In the genomic region with DNA sequence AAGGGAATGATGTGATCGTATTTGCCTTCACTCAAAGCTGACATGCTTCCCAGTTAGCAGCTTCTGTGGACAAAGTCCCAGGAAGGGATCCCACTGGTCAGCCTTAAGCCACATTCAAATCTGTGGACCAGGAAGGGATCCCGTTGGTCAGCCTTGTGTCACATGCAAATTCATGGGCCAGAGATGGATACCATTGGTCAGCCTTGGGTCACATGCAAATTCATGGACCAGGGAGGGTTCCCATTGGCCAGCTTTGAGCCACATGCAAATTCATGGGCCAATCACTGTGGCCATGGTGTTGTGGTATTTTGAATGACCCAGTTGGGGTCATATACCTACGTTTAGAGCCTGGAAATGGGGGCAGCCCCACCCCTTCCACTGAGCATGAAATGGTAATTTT, we compare ENCODE assay signal across 30 cellular contexts.
"Had no signal": no experiment of that assay in that cellular context is flagged by ENCODE, and none has a peak within 500 bp of the region (broad histone marks: within the 10 kb centered on the region; RNA-seq: fewer than 3 reads in every experiment).

No MANE protein-coding gene starts in this region.

- H3K4me3 Mint-ChIP-seq: activated CD4-positive, alpha-beta memory T cell treated with anti-CD3 and anti-CD28 coated beads for 36 hours; activated CD4-positive, alpha-beta T cell treated with anti-CD3 and anti-CD28 coated beads for 36 hours; activated CD4-positive, alpha-beta T cell treated with anti-CD3 and anti-CD28 coated beads, Interleukin-2, amount 10 ng/mL, durations not matched to agents 24 days and 14 days; activated CD8-positive, alpha-beta memory T cell treated with anti-CD3 and anti-CD28 coated beads, Interleukin-2, amount 10 ng/mL, durations not matched to agents 7 days and 5 days; activated CD8-positive, alpha-beta T cell treated with anti-CD3 and anti-CD28 coated beads, Interleukin-2, amount 10 ng/mL, durations not matched to agents 7 days and 5 days; activated naive CD4-positive, alpha-beta T cell treated with anti-CD3 and anti-CD28 coated beads for 36 hours; activated naive CD4-positive, alpha-beta T cell treated with anti-CD3 and anti-CD28 coated beads, Interleukin-2, amount 50 U/mL, for 24 hours; activated naive CD8-positive, alpha-beta T cell treated with anti-CD3 and anti-CD28 coated beads for 36 hours; activated naive CD8-positive, alpha-beta T cell treated with anti-CD3 and anti-CD28 coated beads, Interleukin-2, amount 50 U/mL, for 24 hours; activated T-helper 1 cell treated with anti-CD3 and anti-CD28 coated beads, Interleukin-12 subunit alpha, Interleukin-12 subunit beta, Interleukin-2, Interleukin-4 antibody, amounts not matched to agents 30 ng/mL and 10 ng/mL and 1 ng/mL, durations not matched to agents 14 hours and 24 hours and 36 hours had no signal

- H3K4me3 ChIP-seq: adrenal gland, body of pancreas, gastrocnemius medialis, heart right ventricle had no signal

- H3K4me1 ChIP-seq: adrenal gland, foreskin keratinocyte, gastrocnemius medialis, heart right ventricle had no signal

- H3K4me1 Mint-ChIP-seq: activated CD4-positive, alpha-beta T cell treated with anti-CD3 and anti-CD28 coated beads for 36 hours; activated CD4-positive, alpha-beta T cell treated with anti-CD3 and anti-CD28 coated beads, Interleukin-2, amount 10 ng/mL, durations not matched to agents 24 days and 14 days; activated CD8-positive, alpha-beta memory T cell treated with anti-CD3 and anti-CD28 coated beads, Interleukin-2, amount 10 ng/mL, durations not matched to agents 7 days and 5 days; activated naive CD4-positive, alpha-beta T cell treated with anti-CD3 and anti-CD28 coated beads, Interleukin-2, amount 50 U/mL, for 24 hours; activated naive CD8-positive, alpha-beta T cell treated with anti-CD3 and anti-CD28 coated beads for 36 hours; activated naive CD8-positive, alpha-beta T cell treated with anti-CD3 and anti-CD28 coated beads, Interleukin-2, amount 50 U/mL, for 24 hours had no signal

- H3K27me3 ChIP-seq: adrenal gland, body of pancreas, foreskin keratinocyte, gastrocnemius medialis had no signal

- H3K27ac Mint-ChIP-seq: activated CD4-positive, alpha-beta memory T cell treated with anti-CD3 and anti-CD28 coated beads for 36 hours; activated CD4-positive, alpha-beta T cell treated with anti-CD3 and anti-CD28 coated beads for 36 hours; activated CD4-positive, alpha-beta T cell treated with anti-CD3 and anti-CD28 coated beads, Interleukin-2, amount 10 ng/mL, durations not matched to agents 24 days and 14 days; activated CD8-positive, alpha-beta memory T cell treated with anti-CD3 and anti-CD28 coated beads, Interleukin-2, amount 10 ng/mL, durations not matched to agents 7 days and 5 days; activated CD8-positive, alpha-beta T cell treated with anti-CD3 and anti-CD28 coated beads, Interleukin-2, amount 10 ng/mL, durations not matched to agents 7 days and 5 days; activated naive CD4-positive, alpha-beta T cell treated with anti-CD3 and anti-CD28 coated beads for 36 hours; activated naive CD4-positive, alpha-beta T cell treated with anti-CD3 and anti-CD28 coated beads, Interleukin-2, amount 50 U/mL, for 24 hours; activated naive CD8-positive, alpha-beta T cell treated with anti-CD3 and anti-CD28 coated beads for 36 hours; activated naive CD8-positive, alpha-beta T cell treated with anti-CD3 and anti-CD28 coated beads, Interleukin-2, amount 50 U/mL, for 24 hours; activated T-helper 1 cell treated with anti-CD3 and anti-CD28 coated beads, Interleukin-12 subunit alpha, Interleukin-12 subunit beta, Interleukin-2, Interleukin-4 antibody, amounts not matched to agents 30 ng/mL and 10 ng/mL and 1 ng/mL, durations not matched to agents 14 hours and 24 hours and 36 hours; activated T-helper 2 cell treated with anti-CD3 and anti-CD28 coated beads, Interferon-gamma antibody, Interleukin-2, Interleukin-4, amounts not matched to agents 10 μg/mL and 5 μg/mL and 100 μg/mL, durations not matched to agents 14 hours and 24 hours and 36 hours had no signal

- DNase-seq: activated CD4-positive, alpha-beta memory T cell treated with anti-CD3 and anti-CD28 coated beads for 36 hours; activated CD4-positive, alpha-beta T cell treated with anti-CD3 and anti-CD28 coated beads for 36 hours; activated CD4-positive, alpha-beta T cell treated with anti-CD3 and anti-CD28 coated beads, Interleukin-2, amount 10 ng/mL, durations not matched to agents 24 days and 14 days; activated CD4-positive, CD25-positive, alpha-beta regulatory T cell; activated CD4-positive, CD25-positive, alpha-beta regulatory T cell treated with anti-CD3 and anti-CD28 coated beads, Interleukin-2, amount 50 U/mL, for 72 hours; activated CD8-positive, alpha-beta memory T cell treated with anti-CD3 and anti-CD28 coated beads, Interleukin-2, amount 10 ng/mL, durations not matched to agents 7 days and 5 days; activated CD8-positive, alpha-beta memory T cell treated with anti-CD3 and anti-CD28 coated beads, Interleukin-2, amount 50 U/mL, for 4 hours; activated CD8-positive, alpha-beta T cell treated with anti-CD3 and anti-CD28 coated beads, Interleukin-2, amount 10 ng/mL, durations not matched to agents 7 days and 5 days; activated effector memory CD4-positive, alpha-beta T cell treated with anti-CD3 and anti-CD28 coated beads, Interleukin-2, amount 50 U/mL, for 16 hours; activated naive CD4-positive, alpha-beta T cell treated with anti-CD3 and anti-CD28 coated beads for 36 hours; activated naive CD8-positive, alpha-beta T cell treated with anti-CD3 and anti-CD28 coated beads for 36 hours; activated naive CD8-positive, alpha-beta T cell treated with anti-CD3 and anti-CD28 coated beads, Interleukin-2, amount 50 U/mL, for 24 hours; activated T-cell treated with anti-CD3 and anti-CD28 coated beads, Interleukin-2, amount 50 U/mL, for 1 hour; activated T-cell treated with anti-CD3 and anti-CD28 coated beads, Interleukin-2, amount 50 U/mL, for 48 hours; adrenal gland; amygdala; aorta; body of pancreas; caudate nucleus; cortex of kidney; dermis blood vessel endothelial cell; effector CD4-positive, alpha-beta T cell; foreskin keratinocyte; gastrocnemius medialis; heart right ventricle; T-helper 2 cell had no signal

- H3K9me3 ChIP-seq: adrenal gland, body of pancreas, gastrocnemius medialis had no signal

- ATAC-seq: activated CD4-positive, alpha-beta T cell treated with anti-CD3 and anti-CD28 coated beads for 36 hours; activated CD8-positive, alpha-beta memory T cell treated with anti-CD3 and anti-CD28 coated beads, Interleukin-2, amount 10 ng/mL, durations not matched to agents 7 days and 5 days; activated CD8-positive, alpha-beta T cell treated with anti-CD3 and anti-CD28 coated beads, Interleukin-2, amount 10 ng/mL, durations not matched to agents 7 days and 5 days; activated naive CD8-positive, alpha-beta T cell treated with anti-CD3 and anti-CD28 coated beads, Interleukin-2, amount 50 U/mL, for 24 hours; body of pancreas; esophagus mucosa; foreskin keratinocyte; gastrocnemius medialis; heart right ventricle had no signal

- H3K27me3 Mint-ChIP-seq: activated CD4-positive, alpha-beta T cell treated with anti-CD3 and anti-CD28 coated beads, Interleukin-2, amount 10 ng/mL, durations not matched to agents 24 days and 14 days had no signal

- H3K27ac ChIP-seq: adrenal gland, body of pancreas, foreskin keratinocyte, gastrocnemius medialis, heart right ventricle had no signal

- H3K36me3 ChIP-seq: adrenal gland, gastrocnemius medialis, heart right ventricle had no signal

- H3K36me3 Mint-ChIP-seq: activated CD4-positive, alpha-beta memory T cell treated with anti-CD3 and anti-CD28 coated beads for 36 hours; activated CD8-positive, alpha-beta memory T cell treated with anti-CD3 and anti-CD28 coated beads, Interleukin-2, amount 10 ng/mL, durations not matched to agents 7 days and 5 days; activated naive CD4-positive, alpha-beta T cell treated with anti-CD3 and anti-CD28 coated beads, Interleukin-2, amount 50 U/mL, for 24 hours; activated naive CD8-positive, alpha-beta T cell treated with anti-CD3 and anti-CD28 coated beads for 36 hours had no signal
